8 cellular contexts compared by ENCODE assay signal in genomic region chr1:72037745-72038343, GRCh38.
DNase-seq lines count a peak whose midpoint lies in the region; ATAC-seq, FAIRE-seq and TF ChIP-seq lines count a peak whose summit lies in the region.

No MANE protein-coding gene starts in this region.

- H3K9me2 ChIP-seq in HCT116 (ENCODE audit: insufficient read depth): no peaks in the 10 kb centered on the region

- ATAC-seq in HCT116 (no peak), K562 (no peak), lower lobe of right lung (no peak), GM19467 (IDR thresholded peaks at IDR 0.05; ENCODE audit: unreplicated experiment) (no peak)

- H3K4me1 ChIP-seq in HCT116 (ENCODE audit: control insufficient read depth in 1 of 2, insufficient read depth in 2 of 2, low read length in 2 of 2) (no peaks in the 10 kb centered on the region), K562 (replicated peaks in 1 of 2; ENCODE audit: control insufficient read depth in 2 of 2, insufficient read depth in 2 of 2, low read length in 2 of 2) (no peaks in the 10 kb centered on the region), lower lobe of right lung (no peaks in the 10 kb centered on the region)

- H3K27ac ChIP-seq in HCT116 (ENCODE audit: low read depth, low read length) (no peak overlapping the region), K562 (ENCODE audit: extremely low read depth, low read depth, low read length) (no peak overlapping the region), lower lobe of right lung (no peak overlapping the region)

- POLR2A ChIA-PET in HCT116 (lab: Charles Lee): no interaction called here
- POLR2A ChIA-PET in K562 (lab: Yijun Ruan, JAX): no interaction called here

- peak; percentile 23; the same call in 1 of the 2 replicates for TF ChIP-seq RAD21 in HCT116 (IDR thresholded peaks at IDR 0.05; ENCODE audit: low read depth)
- TF ChIP-seq RAD21 in K562 (CRISPR knock-in tag; conservative IDR thresholded peaks at IDR 0.05 in 1 of 2, IDR thresholded peaks at IDR 0.05 in 1 of 2): peak; percentile 8 to 28; a peak in 1 of 4 replicates

- no peak overlapping the region for H2AFZ ChIP-seq in HCT116 (ENCODE audit: low read depth, low read length, poor library complexity, severe bottlenecking)
- H2AFZ ChIP-seq in K562 (ENCODE audit: low read depth, low read length): no peak overlapping the region

- CTCF ChIA-PET in HCT116 (lab: Charles Lee): no interaction called here
- CTCF ChIA-PET in K562 (lab: Yijun Ruan, JAX; ENCODE audit: low intra/inter-chr PET ratio): no interaction called here

- in situ Hi-C loops in K562 (cut with MboI): no loop called here

- 2% methylated on average over 3 of the region's 3 CpGs for WGBS in K562 (ENCODE audit: insufficient coverage, low coverage, missing lambda C conversion rate)

- no peaks in the 10 kb centered on the region for H3K36me3 ChIP-seq in HCT116 (ENCODE audit: control insufficient read depth in 1 of 2, insufficient read depth in 2 of 2, low read length in 2 of 2)
- H3K36me3 ChIP-seq in K562 (ENCODE audit: control insufficient read depth, insufficient read depth, low read length): no peaks in the 10 kb centered on the region
- no peaks in the 10 kb centered on the region for H3K36me3 ChIP-seq in lower lobe of right lung

- H3K79me2 ChIP-seq in HCT116 (ENCODE audit: insufficient read depth, low read length) (no peaks in the 10 kb centered on the region), K562 (ENCODE audit: control insufficient read depth, insufficient read depth, low read length) (no peaks in the 10 kb centered on the region)

- TF ChIP-seq EP300 in K562 (IDR thresholded peaks at IDR 0.05; ENCODE audit: low read length): no peak

- DNase-seq in SIG-M5 treated with dmso at 0.1 percent for 504 hours (lab: John Stamatoyannopoulos, UW; ENCODE audit: unreplicated experiment) (peak; percentile 23), SIG-M5 (lab: John Stamatoyannopoulos, UW) (no peak), HCT116 (ENCODE audit: low read depth, low spot score) (peak; percentile 4), NCI-H2171 (lab: John Stamatoyannopoulos, UW) (peak; percentile 25), K562 (ENCODE audit: extremely low read depth in 1 of 4, low spot score in 3 of 4) (peak; percentile 1 to 21 (median 8)), lower lobe of right lung (no peak)
- no peak for DNase-seq in stimulated activated naive CD4-positive, alpha-beta T cell (lab: John Stamatoyannopoulos, UW)

- H3K9ac ChIP-seq in HCT116 (ENCODE audit: low read length): no peak overlapping the region
- H3K9ac ChIP-seq in K562 (ENCODE audit: insufficient read depth in 1 of 2, low read depth in 2 of 2, low read length in 2 of 2): no peak overlapping the region

- TF ChIP-seq POLR2A in HCT116 (IDR thresholded peaks at IDR 0.05; ENCODE audit: borderline replicate concordance, extremely low read depth, insufficient read depth, insufficient read length): no peak
- TF ChIP-seq POLR2A in K562 (conservative IDR thresholded peaks at IDR 0.05): no peak

- peaks cover 8 to 9% of the 10 kb centered on the region in 2 experiments; a peak in 3 of 4 replicates for H3K9me3 ChIP-seq in HCT116 (ENCODE audit: control insufficient read depth in 1 of 2, insufficient read depth in 1 of 2, low read depth in 1 of 2, low read length in 2 of 2)
- no peaks in the 10 kb centered on the region for H3K9me3 ChIP-seq in K562 (replicated peaks; ENCODE audit: control insufficient read depth, insufficient read depth, low read depth, low read length)
- H3K9me3 ChIP-seq in lower lobe of right lung: no peaks in the 10 kb centered on the region

- RAD21 ChIA-PET in HCT116 (lab: Charles Lee; ENCODE audit: low non-redundant PET in 1 of 2, low total read pairs in 2 of 2, uncharacterized antibody in 2 of 2, unreplicated experiment in 2 of 2): no interaction called here

- no peak overlapping the region for H3K4me2 ChIP-seq in HCT116 (ENCODE audit: low read length)
- H3K4me2 ChIP-seq in K562 (ENCODE audit: insufficient read depth, low read length): no peak overlapping the region

- FAIRE-seq in K562 (lab: Jason Lieb, UNC): no peak

- H4K20me1 ChIP-seq in HCT116 (ENCODE audit: insufficient read depth): no peaks in the 10 kb centered on the region
- H4K20me1 ChIP-seq in K562 (replicated peaks; ENCODE audit: control insufficient read depth, insufficient read depth, low read length): no peaks in the 10 kb centered on the region

- H3K9me1 ChIP-seq in K562 (ENCODE audit: control insufficient read depth, insufficient read depth, low read length): no peaks in the 10 kb centered on the region

- intact Hi-C loops in HCT116 (cut with micrococcal nuclease): loop anchor here (10.0 kb wide), 1 partner anchor 943 kb away; no protein-coding TSS in a partner anchor
- intact Hi-C loops in K562 (cut with micrococcal nuclease): loop anchor here (5.0 kb wide), 1 partner anchor 946 kb away; no protein-coding TSS in a partner anchor
- intact Hi-C loops in lower lobe of right lung (cut with DNase I): no loop called here

- TF ChIP-seq CTCF in HCT116 (IDR thresholded peaks at IDR 0.05 in 2 of 3, conservative IDR thresholded peaks at IDR 0.05 in 1 of 3; ENCODE audit: borderline replicate concordance in 1 of 3, insufficient read depth in 1 of 3, low read depth in 2 of 3, low read length in 2 of 3): peak in 2 of 3 experiments; percentile 33 to 50; a peak in 3 of 6 replicates
- TF ChIP-seq CTCF in K562 (IDR thresholded peaks at IDR 0.05 in 2 of 3, conservative IDR thresholded peaks at IDR 0.05 in 1 of 3; ENCODE audit: insufficient read depth in 2 of 3, low read depth in 1 of 3, low read length in 3 of 3): no peak; a peak in 1 of 6 replicates
- peak; percentile 49 for TF ChIP-seq CTCF in lower lobe of right lung (IDR thresholded peaks at IDR 0.05)

- BruUV-seq in HCT116 (replicated peaks; lab: Mats Ljungman, UMichigan) (no TSS peak), K562 (replicated peaks; lab: Mats Ljungman, UMichigan) (no TSS peak)

- H3K4me3 ChIP-seq in HCT116 (replicated peaks in 1 of 2; ENCODE audit: low read depth in 1 of 2, low read length in 2 of 2): no peak overlapping the region
- H3K4me3 ChIP-seq in K562: no peak overlapping the region
- no peak overlapping the region for H3K4me3 ChIP-seq in lower lobe of right lung

- H3K27me3 ChIP-seq in HCT116 (ENCODE audit: insufficient read depth, low read length) (no peaks in the 10 kb centered on the region), K562 (ENCODE audit: control insufficient read depth in 2 of 2, insufficient read depth in 2 of 2, low read length in 2 of 2) (no peaks in the 10 kb centered on the region), lower lobe of right lung (ENCODE audit: low read depth) (no peaks in the 10 kb centered on the region)

TF ChIP-seq in HCT116, 20 proteins besides CTCF, POLR2A, EP300 and RAD21:
- TF ChIP-seq SRF (IDR thresholded peaks at IDR 0.05; ENCODE audit: low read depth) (no peak), FOSL1 (IDR thresholded peaks at IDR 0.05; ENCODE audit: low read depth) (no peak), EZH2phosphoT487 (IDR thresholded peaks at IDR 0.05; ENCODE audit: borderline replicate concordance) (no peak), CBX3 (IDR thresholded peaks at IDR 0.05; ENCODE audit: low read depth) (no peak), ELF1 (IDR thresholded peaks at IDR 0.05; ENCODE audit: borderline replicate concordance, low read depth) (no peak), POLR2AphosphoS5 (IDR thresholded peaks at IDR 0.05; ENCODE audit: low read depth, low read length) (no peak)
TF ChIP-seq in HCT116: peak in this region for 0.

TF ChIP-seq in K562, 482 proteins besides CTCF, POLR2A, EP300 and RAD21:
- TF ChIP-seq DIDO1 (tag; IDR thresholded peaks at IDR 0.05; ENCODE audit: low read depth) (no peak), CEBPG (CRISPR knock-in tag; IDR thresholded peaks at IDR 0.05) (no peak), CEBPG (tag; conservative IDR thresholded peaks at IDR 0.05 in 1 of 2, IDR thresholded peaks at IDR 0.05 in 1 of 2) (0 out of 4 replicates have a peak, but pooled peaks of 1 of the 2 experiments have one; percentile 5)

Comparison
In these comparisons a context has a peak if more than half of its experiments do, and no peak if none do; other contexts are left out.
1. DNase-seq: peak in SIG-M5 treated with dmso at 0.1 percent for 504 hours (single experiment), HCT116 (single experiment), NCI-H2171 (single experiment) and K562 (4 of 4); none in SIG-M5 (single experiment), lower lobe of right lung (single experiment) and stimulated activated naive CD4-positive, alpha-beta T cell (0 of 6).
2. CTCF ChIP-seq: peak in HCT116 (2 of 3) and lower lobe of right lung (single experiment); none in K562 (0 of 3).